Comparison of ENCODE assay signal across 10 cellular contexts in genomic region chr16:30376508-30376907, GRCh38. TPM values are rescaled to one million over a fixed set of nuclear protein-coding genes. Genes with fewer than 3 reads are reported as not detected.
DNase-seq lines count a peak whose midpoint lies in the region; ATAC-seq and TF ChIP-seq lines count a peak whose summit lies in the region.
"Had no signal": no experiment of that assay in that cellular context is flagged by ENCODE, and none has a peak within 500 bp of the region (broad histone marks: within the 10 kb centered on the region; RNA-seq: fewer than 3 reads in every experiment).

No MANE protein-coding gene starts in this region.

- H3K4me3 ChIP-seq in neutrophil (ENCODE audit: low read depth in 1 of 2, low read length in 1 of 2) = no peak overlapping the region

- peaks cover 5% of the 10 kb centered on the region for H3K36me3 Mint-ChIP-seq in HFFc6 (ENCODE audit: low read depth)
- peaks cover 25% of the 10 kb centered on the region for H3K36me3 Mint-ChIP-seq in central memory CD8-positive, alpha-beta T cell (ENCODE audit: insufficient read depth)

- peak overlapping the region; percentile 100 for H3K27ac Mint-ChIP-seq in HFFc6
- H3K27ac Mint-ChIP-seq in central memory CD8-positive, alpha-beta T cell (ENCODE audit: low read depth) = peak overlapping the region; percentile 99

- no peaks in the 10 kb centered on the region for H3K9me3 ChIP-seq in neutrophil

- TF ChIP-seq CTCF in 22Rv1 (IDR thresholded peaks at IDR 0.05) = no peak
- TF ChIP-seq CTCF in HFFc6 (IDR thresholded peaks at IDR 0.05) = no peak
- no peak for TF ChIP-seq CTCF in neutrophil (IDR thresholded peaks at IDR 0.05)

- H3K36me3 ChIP-seq in neutrophil = no peaks in the 10 kb centered on the region

- peak overlapping the region; percentile 97; the same call in 1 of the 2 replicates for H3K27ac ChIP-seq in 22Rv1
- peak overlapping the region; percentile 99 for H3K27ac ChIP-seq in neutrophil

- H3K27me3 ChIP-seq in neutrophil = no peaks in the 10 kb centered on the region

- H3K4me1 Mint-ChIP-seq in HFFc6 (ENCODE audit: low read depth) = peaks cover 29% of the 10 kb centered on the region
- H3K4me1 Mint-ChIP-seq in central memory CD8-positive, alpha-beta T cell = peaks cover 55% of the 10 kb centered on the region

- H3K4me1 ChIP-seq in neutrophil (ENCODE audit: control insufficient read depth in 1 of 2, insufficient read depth in 1 of 2, low read depth in 1 of 2, low read length in 1 of 2) = peaks cover 22 to 29% of the 10 kb centered on the region in 2 experiments

- peaks cover 3% of the 10 kb centered on the region for H3K27me3 Mint-ChIP-seq in HFFc6 (ENCODE audit: insufficient read depth)
- no peaks in the 10 kb centered on the region for H3K27me3 Mint-ChIP-seq in central memory CD8-positive, alpha-beta T cell

- ATAC-seq in central memory CD8-positive, alpha-beta T cell (replicated peaks; ENCODE audit: extremely low read depth, poor library complexity, severe bottlenecking) = no peak

- no peak overlapping the region for H3K4me3 Mint-ChIP-seq in HFFc6
- no peak overlapping the region for H3K4me3 Mint-ChIP-seq in central memory CD8-positive, alpha-beta T cell

- no peaks in the 10 kb centered on the region for H3K9me3 Mint-ChIP-seq in HFFc6
- H3K9me3 Mint-ChIP-seq in central memory CD8-positive, alpha-beta T cell = no peaks in the 10 kb centered on the region

- DNase-seq in HFFc6 (no peak), hippocampal formation (lab: John Stamatoyannopoulos, UW) (no peak), pons (ENCODE audit: low spot score) (no peak), amniotic stem cell (lab: John Stamatoyannopoulos, UW) (no peak), cerebellar nuclear complex (lab: John Stamatoyannopoulos, UW) (no peak)
- no peak for DNase-seq in central memory CD8-positive, alpha-beta T cell (ENCODE audit: low spot score in 2 of 2)
- DNase-seq: aorta, COR-L47 had no signal

RNA-seq across cellular contexts. Expression of gene MYL11, which starts 1.9 kb away (rescaled TPM):
- 1 to 10 TPM in 1 of 6 experiments, under 1 TPM in 2, not detected in 3; 0.77 to 1.2 (median 0.82) TPM for total RNA-seq in HFFc6 (2021; fragmentation: NEBNext Ultra II Directional; extraction: Animal tissue kit (Norgen Biotek cat#: 25700))
- total RNA-seq: aorta had no signal

RNA-seq across cellular contexts. Expression of gene SEPTIN1, which starts 5.9 kb away (rescaled TPM):
- 1 to 10 TPM; 1.5 to 2.8 (median 1.8) TPM for total RNA-seq in HFFc6 (2021; fragmentation: NEBNext Ultra II Directional; extraction: Animal tissue kit (Norgen Biotek cat#: 25700))

RNA-seq across cellular contexts. Expression of gene TBC1D10B, which starts 6.2 kb away (rescaled TPM):
- 10 to 100 TPM; 44.6 to 51.6 (median 46.3) TPM for total RNA-seq in HFFc6 (2021; fragmentation: NEBNext Ultra II Directional; extraction: Animal tissue kit (Norgen Biotek cat#: 25700))

RNA-seq across cellular contexts. Expression of gene ZNF48, which starts 18.7 kb away (rescaled TPM):
- total RNA-seq in HFFc6 (2021; fragmentation: NEBNext Ultra II Directional; extraction: Animal tissue kit (Norgen Biotek cat#: 25700)) = 1 to 10 TPM; 5.3 to 7.9 (median 6.1) TPM

RNA-seq across cellular contexts. Expression of gene CD2BP2, which starts 21.4 kb away (rescaled TPM):
- total RNA-seq in HFFc6 (2021; fragmentation: NEBNext Ultra II Directional; extraction: Animal tissue kit (Norgen Biotek cat#: 25700)) = 10 to 100 TPM; 76.2 to 91.0 (median 80.4) TPM
